ENCODE assay signal across 10 cellular contexts in the genomic region with DNA sequence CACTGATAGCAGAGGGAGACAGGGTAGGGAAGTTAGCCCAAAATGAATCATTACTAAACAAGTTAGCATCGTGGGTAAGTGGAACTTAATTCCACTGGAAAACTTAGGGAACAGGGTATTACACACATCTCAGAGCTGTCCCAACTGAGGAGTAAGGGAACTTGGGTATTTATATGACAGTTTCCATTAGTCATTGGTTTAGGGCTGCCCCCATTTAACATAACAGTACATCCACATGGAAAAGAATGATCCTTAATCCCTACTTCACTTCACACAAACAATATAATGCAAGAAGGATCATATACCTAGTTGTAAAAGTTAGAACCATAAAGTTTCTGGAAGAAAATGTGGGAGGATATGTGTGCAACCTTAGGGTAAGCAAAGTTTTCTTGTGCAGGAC. TPM values are rescaled to one million over a fixed set of nuclear protein-coding genes. Genes with fewer than 3 reads are reported as not detected.
"Had no signal": no experiment of that assay in that cellular context is flagged by ENCODE, and none has a peak within 500 bp of the region (broad histone marks: within the 10 kb centered on the region; RNA-seq: fewer than 3 reads in every experiment).

No MANE protein-coding gene starts in this region.

- H3K4me3 Mint-ChIP-seq: H9, HFFc6 had no signal

- H3K27ac ChIP-seq: GM23248 had no signal

- H3K36me3 ChIP-seq: HAP-1 had no signal

- H3K9me3 Mint-ChIP-seq: H9, HFFc6 had no signal

- ATAC-seq: HCT116 had no signal

- H2AFZ ChIP-seq: GM23248 had no signal

- H3K27ac Mint-ChIP-seq: H9, HFFc6 had no signal

- DNase-seq: GM23248, GOT3, H7, H9, HCEC 1CT, HFFc6 had no signal

- H3K4me3 ChIP-seq: GM23248, HAP-1 had no signal

RNA-seq across cellular contexts. Expression of gene REC114, which starts 4.3 kb away (rescaled TPM):
- total RNA-seq: GM23248, H1, H4, H7, H9, HFFc6 had no signal
- polyA plus RNA-seq: GM23248 had no signal
